In the genomic region with DNA sequence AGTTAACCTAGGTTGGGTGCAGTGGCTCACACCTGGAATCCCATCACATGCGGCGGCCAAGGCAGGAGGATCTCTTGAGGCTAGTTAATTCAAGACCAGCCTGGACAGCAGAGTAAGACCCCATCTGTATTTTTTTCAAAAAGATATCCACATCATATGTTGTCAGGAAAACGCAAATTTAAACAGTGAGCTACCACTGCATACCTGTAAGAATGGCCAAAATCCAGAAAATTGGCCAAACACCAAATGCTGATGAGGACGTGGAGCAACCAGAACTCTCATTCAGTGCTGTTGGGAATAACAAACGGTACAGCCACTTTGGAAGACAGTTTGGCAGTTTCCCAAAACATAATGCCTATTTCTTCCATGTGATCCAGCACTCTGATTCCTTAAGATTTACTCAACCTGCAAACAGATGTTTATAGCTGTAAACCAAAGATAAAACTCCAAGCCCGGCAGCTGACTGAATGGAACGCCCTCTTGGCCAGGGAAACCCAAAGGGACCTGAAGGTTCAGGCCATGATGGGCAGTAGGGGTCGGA, we compare ENCODE assay signal across 18 cellular contexts. TPM values are rescaled to one million over a fixed set of nuclear protein-coding genes. Genes with fewer than 3 reads are reported as not detected.
DNase-seq lines count a peak whose midpoint lies in the region; ATAC-seq, FAIRE-seq and TF ChIP-seq lines count a peak whose summit lies in the region.
"Had no signal": no experiment of that assay in that cellular context is flagged by ENCODE, and none has a peak within 500 bp of the region (broad histone marks: within the 10 kb centered on the region; RNA-seq: fewer than 3 reads in every experiment).

No MANE protein-coding gene starts in this region.

- H3K27me3 ChIP-seq in small intestine (ENCODE audit: control insufficient read depth in 2 of 2, insufficient read depth in 2 of 2, low read length in 2 of 2), result no peaks in the 10 kb centered on the region
- H3K27me3 ChIP-seq: heart right ventricle, SJSA1 had no signal

- H3K27ac ChIP-seq in small intestine (ENCODE audit: low read depth in 1 of 2, low read length in 1 of 2), result no peak overlapping the region
- H3K27ac ChIP-seq: heart right ventricle, SJSA1, thoracic aorta had no signal

- H3K4me1 ChIP-seq in small intestine (ENCODE audit: control insufficient read depth in 2 of 2, insufficient read depth in 1 of 2, low read depth in 1 of 2, low read length in 1 of 2), result no peaks in the 10 kb centered on the region
- H3K4me1 ChIP-seq: heart right ventricle had no signal

- no peaks in the 10 kb centered on the region for H3K36me3 ChIP-seq in small intestine (ENCODE audit: control insufficient read depth in 2 of 2, insufficient read depth in 2 of 2, low read length in 2 of 2)
- H3K36me3 ChIP-seq: heart right ventricle, SJSA1, thoracic aorta had no signal

- no peak for TF ChIP-seq CTCF in fibroblast of pulmonary artery (IDR thresholded peaks at IDR 0.05; ENCODE audit: low read length, missing control alignments)

- no peak for ATAC-seq in GM21447 (IDR thresholded peaks at IDR 0.05; ENCODE audit: unreplicated experiment)
- ATAC-seq: heart right ventricle, natural killer cell had no signal

- no peak for FAIRE-seq in small intestine (lab: Jason Lieb, UNC)
- FAIRE-seq: H1 had no signal

- H3K4me3 ChIP-seq in fibroblast of pulmonary artery (replicated peaks; ENCODE audit: low read depth, low read length), result no peak overlapping the region
- no peak overlapping the region for H3K4me3 ChIP-seq in small intestine (ENCODE audit: low read depth in 1 of 2, low read length in 2 of 2)
- H3K4me3 ChIP-seq: heart right ventricle, SJSA1, thoracic aorta had no signal

- DNase-seq in GM04503 (ENCODE audit: low read depth) (peak; percentile 27), NCI-H2171 treated with DMSO at 0.1 percent for 48 hours (lab: John Stamatoyannopoulos, UW) (peak; percentile 29), fibroblast of pulmonary artery (ENCODE audit: low read depth) (peak; percentile 42), small intestine (peak; percentile 24), UCSD-AML1 (lab: John Stamatoyannopoulos, UW; ENCODE audit: unreplicated experiment) (no peak), occipital lobe (lab: John Stamatoyannopoulos, UW) (no peak)
- DNase-seq: activated naive CD8-positive, alpha-beta T cell treated with anti-CD3 and anti-CD28 coated beads for 36 hours; DMS79; heart right ventricle; islet precursor cell; mammary epithelial cell; natural killer cell; NCI-H1092 treated with DMSO at 0.1 percent for 48 hours; NCI-H82 had no signal

- H3K9me3 ChIP-seq in small intestine (ENCODE audit: control insufficient read depth, low read depth), result no peaks in the 10 kb centered on the region
- H3K9me3 ChIP-seq: heart right ventricle, SJSA1, thoracic aorta had no signal

- 33 to 51% (median 40%) methylated on average over 8 of the region's 8 CpGs for WGBS in small intestine, 3 donors

RNA-seq across cellular contexts. Expression of a gene that starts 12.4 kb away (rescaled TPM):
- 1 to 10 TPM; 2.8 to 7.4 (median 3.2) TPM for polyA plus RNA-seq in small intestine
- total RNA-seq in occipital lobe, result not detected

RNA-seq across cellular contexts. Expression of a gene that starts 43.4 kb away (rescaled TPM):
- 10 to 100 TPM; 37.3 to 54.6 (median 47.3) TPM for polyA plus RNA-seq in small intestine
- total RNA-seq in occipital lobe, result 29.2 TPM

RNA-seq across cellular contexts. Expression of a gene that starts 46.9 kb away (rescaled TPM):
- 10 to 100 TPM; 33.0 to 49.0 (median 36.4) TPM for polyA plus RNA-seq in small intestine
- total RNA-seq in occipital lobe, result 95.8 TPM

Comparison
In these comparisons a context has a peak if more than half of its experiments do, and no peak if none do; other contexts are left out.
1. DNase-seq: peak in GM04503 (single experiment), NCI-H2171 treated with DMSO at 0.1 percent for 48 hours (single experiment), fibroblast of pulmonary artery (single experiment) and small intestine (single experiment); none in UCSD-AML1 (single experiment) and occipital lobe (single experiment).